9 cellular contexts compared by ENCODE assay signal in the genomic region with DNA sequence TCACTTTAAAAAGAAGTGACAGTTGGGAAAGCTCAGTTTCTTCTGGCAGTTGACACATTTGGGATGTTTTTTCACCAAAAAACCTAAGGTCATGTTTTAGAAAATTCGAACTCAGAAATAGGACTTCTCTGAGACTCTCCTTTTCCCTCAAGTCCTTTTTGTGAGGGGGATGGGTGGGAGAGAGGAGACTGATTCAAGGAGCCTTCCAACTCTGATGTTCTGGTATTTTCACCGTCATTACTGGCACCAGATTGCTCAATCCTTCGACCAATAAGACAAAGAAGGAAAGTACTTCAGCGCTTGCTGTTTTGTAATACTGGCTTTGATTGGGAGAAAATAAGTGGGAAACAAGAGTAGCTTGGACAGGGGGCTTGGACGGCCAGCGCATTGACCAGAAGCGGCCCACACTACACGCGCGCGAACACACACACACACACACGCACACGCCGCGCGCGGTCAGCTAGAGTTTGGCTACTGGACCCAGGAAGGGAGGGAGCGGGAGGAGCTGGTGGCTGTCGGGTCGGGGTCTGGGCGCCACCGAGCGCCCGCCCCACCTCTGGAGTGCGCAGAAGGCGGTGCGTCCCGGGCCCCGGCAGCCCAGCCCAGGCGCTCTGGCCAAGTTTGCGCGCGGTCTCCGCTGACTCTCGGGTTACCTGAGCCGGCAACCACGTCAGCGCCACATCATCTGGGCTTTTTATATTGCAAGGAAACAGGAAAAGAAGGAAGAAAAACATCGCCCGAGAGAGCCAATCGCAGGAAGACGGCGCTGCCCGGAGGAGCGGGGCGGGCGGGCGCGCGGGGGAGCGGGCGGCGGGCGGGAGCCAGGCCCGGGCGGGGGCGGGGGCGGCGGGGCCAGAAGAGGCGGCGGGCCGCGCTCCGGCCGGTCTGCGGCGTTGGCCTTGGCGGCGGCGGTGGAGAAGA. TPM values are rescaled to one million over a fixed set of nuclear protein-coding genes. Genes with fewer than 3 reads are reported as not detected.
DNase-seq lines count a peak whose midpoint lies in the region; ATAC-seq and TF ChIP-seq lines count a peak whose summit lies in the region.
"Had no signal": no experiment of that assay in that cellular context is flagged by ENCODE, and none has a peak within 500 bp of the region (broad histone marks: within the 10 kb centered on the region; RNA-seq: fewer than 3 reads in every experiment).

A gene (plus strand): TSS at position 855 of the 921 bp plus-strand sequence. CDS start 66 bp downstream, at position 921.

- peaks cover 54% of the 10 kb centered on the region for H3K27me3 ChIP-seq in neuron (ENCODE audit: insufficient read depth, low read length)

- ATAC-seq in HG03159 (IDR thresholded peaks at IDR 0.05; ENCODE audit: unreplicated experiment) (peak; percentile 24), T-cell (replicated peaks in 1 of 4) (peak in 1 of 4 experiments; percentile 27)

- POLR2A ChIA-PET in T-cell (lab: Charles Lee): no interaction called here

- H3K4me3 ChIP-seq in fibroblast of mammary gland (ENCODE audit: control insufficient read depth, low read depth, low read length) (peak within 1 kb of the TSS; percentile 75), neuron (ENCODE audit: low read length) (peak within 1 kb of the TSS; percentile 40)

- H3K4me1 ChIP-seq in neuron (ENCODE audit: insufficient read depth, low read length): no peaks in the 10 kb centered on the region

- H3K9me3 ChIP-seq in neuron (ENCODE audit: low read length): no peaks in the 10 kb centered on the region

- H3K27ac Mint-ChIP-seq in T-cell: no peak within 1 kb of the TSS
- H3K27ac Mint-ChIP-seq in immature natural killer cell: no peak within 1 kb of the TSS

- H3K4me1 Mint-ChIP-seq in T-cell (peaks cover 4 to 6% (median 6%) of the 10 kb centered on the region in 3 donors), immature natural killer cell (no peaks in the 10 kb centered on the region)

- H3K36me3 Mint-ChIP-seq in T-cell: no peaks in the 10 kb centered on the region
- peaks cover 0 to 3% (median 0%) of the 10 kb centered on the region in 3 donors for H3K36me3 Mint-ChIP-seq in immature natural killer cell

- DNase-seq in SIG-M5 treated with dmso at 0.1 percent for 504 hours (lab: John Stamatoyannopoulos, UW; ENCODE audit: unreplicated experiment) (peak; percentile 16), SIG-M5 (lab: John Stamatoyannopoulos, UW) (no peak), T-cell (no peak), fibroblast of mammary gland (ENCODE audit: low read depth) (peak; percentile 95), immature natural killer cell (no peak)
- DNase-seq in central memory CD4-positive, alpha-beta T cell: no peak
- DNase-seq: DND-41 had no signal

- H3K4me3 Mint-ChIP-seq in T-cell: peak within 1 kb of the TSS in 2 of 3 donors; percentile 25 to 38
- no peak within 1 kb of the TSS for H3K4me3 Mint-ChIP-seq in immature natural killer cell

- CTCF ChIA-PET in T-cell (lab: Charles Lee): no interaction called here

- no peak within 1 kb of the TSS for H2AFZ ChIP-seq in neuron (ENCODE audit: low read depth, low read length)

- H3K36me3 ChIP-seq in neuron (ENCODE audit: insufficient read depth, low read length): no peaks in the 10 kb centered on the region

- peaks cover 68 to 69% of the 10 kb centered on the region in 2 donors for H3K27me3 Mint-ChIP-seq in T-cell
- H3K27me3 Mint-ChIP-seq in immature natural killer cell (ENCODE audit: low read depth in 3 of 3): peaks cover 3 to 19% (median 10%) of the 10 kb centered on the region in 3 donors

- TF ChIP-seq CTCF in fibroblast of mammary gland (conservative IDR thresholded peaks at IDR 0.05; ENCODE audit: control insufficient read depth, insufficient read depth, low read depth, low read length): no peak

- H3K9me3 Mint-ChIP-seq in T-cell (no peaks in the 10 kb centered on the region), immature natural killer cell (peaks cover 0 to 11% (median 4%) of the 10 kb centered on the region in 6 donors)

RNA-seq across cellular contexts. Expression of the gene that starts here (rescaled TPM):
- under 1 TPM in 3 of 5 donors, not detected in 2; 0.26 to 0.76 (median 0.36) TPM for total RNA-seq in T-cell
- not detected for polyA plus RNA-seq in immature natural killer cell

Comparison
In these comparisons a context has a peak if more than half of its experiments do, and no peak if none do; other contexts are left out.
1. DNase-seq: peak in SIG-M5 treated with dmso at 0.1 percent for 504 hours (single experiment) and fibroblast of mammary gland (single experiment); none in SIG-M5 (single experiment), T-cell (0 of 34), central memory CD4-positive, alpha-beta T cell (single experiment) and immature natural killer cell (0 of 3).
2. H3K4me3 Mint-ChIP-seq: peak in T-cell (2 of 3); none in immature natural killer cell (0 of 5).